ENCODE assay signal across 21 cellular contexts in the genomic region with DNA sequence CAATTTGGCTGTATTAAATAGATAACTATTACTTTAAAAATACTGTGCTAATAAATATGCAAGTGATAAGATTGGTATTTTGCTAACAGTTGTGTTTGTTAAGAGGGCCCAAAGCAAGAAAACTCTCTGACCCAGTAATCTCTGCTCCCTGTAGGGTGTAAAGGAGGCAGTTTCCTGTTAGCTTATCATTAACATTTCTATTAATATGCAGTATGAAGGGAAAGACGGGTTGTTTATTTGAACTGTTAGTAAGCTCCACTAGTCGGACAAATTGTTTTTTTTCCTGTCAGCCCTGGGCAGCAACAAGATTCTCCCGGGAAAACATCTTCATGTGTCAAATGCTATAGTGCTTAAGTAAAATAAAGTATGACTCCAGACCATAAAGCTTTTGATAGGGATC. TPM values are rescaled to one million over a fixed set of nuclear protein-coding genes. Genes with fewer than 3 reads are reported as not detected.
DNase-seq lines count a peak whose midpoint lies in the region; ATAC-seq and TF ChIP-seq lines count a peak whose summit lies in the region.
"Had no signal": no experiment of that assay in that cellular context is flagged by ENCODE, and none has a peak within 500 bp of the region (broad histone marks: within the 10 kb centered on the region; RNA-seq: fewer than 3 reads in every experiment).

No MANE protein-coding gene starts in this region.

- 41 to 54% (median 46%) methylated on average over 3 of the region's 3 CpGs for WGBS in adrenal gland, 4 donors

- intact Hi-C loops in left ventricle myocardium inferior (cut with micrococcal nuclease) (no loop called here), cardiac septum (cut with DNase I) (no loop called here), adrenal gland (cut with DNase I) (no loop called here), ascending aorta (cut with DNase I) (no loop called here)
- intact Hi-C loops in CD4-positive, alpha-beta memory T cell (cut with micrococcal nuclease): no loop called here

- CTCF ChIA-PET in WTC11 (lab: Charles Lee): interaction anchor here (0.7 to 1.9 kb wide), 7 partner anchors 17 to 262 kb away, joined by 3 to 5 read pairs (median 3); no protein-coding TSS in a partner anchor
- CTCF ChIA-PET in CD4-positive, alpha-beta memory T cell (lab: Charles Lee; ENCODE audit: partially characterized antibody): interaction anchor here (1.0 to 1.2 kb wide), 2 partner anchors 9 to 35 kb away, joined by 3 read pairs; no protein-coding TSS in a partner anchor

- peaks cover 7% of the 10 kb centered on the region for H3K9me3 Mint-ChIP-seq in WTC11
- H3K9me3 Mint-ChIP-seq in CD4-positive, alpha-beta memory T cell: no peaks in the 10 kb centered on the region
- H3K9me3 Mint-ChIP-seq: activated CD4-positive, alpha-beta memory T cell treated with anti-CD3 and anti-CD28 coated beads for 36 hours; effector memory CD8-positive, alpha-beta T cell had no signal

- H3K4me3 Mint-ChIP-seq in WTC11: peak overlapping the region; percentile 24
- no peak overlapping the region for H3K4me3 Mint-ChIP-seq in CD4-positive, alpha-beta memory T cell
- H3K4me3 Mint-ChIP-seq: activated CD4-positive, alpha-beta memory T cell treated with anti-CD3 and anti-CD28 coated beads for 36 hours; effector memory CD8-positive, alpha-beta T cell; nephron had no signal

- ATAC-seq in WTC11: peak; percentile 72
- ATAC-seq: effector memory CD8-positive, alpha-beta T cell; GM12878 had no signal

- peaks cover 20% of the 10 kb centered on the region for H3K36me3 Mint-ChIP-seq in WTC11
- peaks cover 10 to 20% of the 10 kb centered on the region in 2 donors for H3K36me3 Mint-ChIP-seq in CD4-positive, alpha-beta memory T cell

- H3K9me3 ChIP-seq in left ventricle myocardium inferior (replicated peaks): no peaks in the 10 kb centered on the region
- no peaks in the 10 kb centered on the region for H3K9me3 ChIP-seq in adrenal gland (replicated peaks in 1 of 3)
- H3K9me3 ChIP-seq in CD4-positive, alpha-beta memory T cell (ENCODE audit: control insufficient read depth in 1 of 2, low read length in 2 of 2): no peaks in the 10 kb centered on the region
- H3K9me3 ChIP-seq in ascending aorta: no peaks in the 10 kb centered on the region
- H3K9me3 ChIP-seq: heart right ventricle, upper lobe of left lung had no signal

- peaks cover 31% of the 10 kb centered on the region for H3K4me1 Mint-ChIP-seq in WTC11
- peaks cover 16 to 23% (median 18%) of the 10 kb centered on the region in 4 donors for H3K4me1 Mint-ChIP-seq in CD4-positive, alpha-beta memory T cell

- no peak overlapping the region for H3K4me3 ChIP-seq in left ventricle myocardium inferior
- no peak overlapping the region for H3K4me3 ChIP-seq in adrenal gland
- no peak overlapping the region for H3K4me3 ChIP-seq in CD4-positive, alpha-beta memory T cell (ENCODE audit: low read length in 2 of 2)
- H3K4me3 ChIP-seq in ascending aorta: no peak overlapping the region
- H3K4me3 ChIP-seq: GM12878, heart right ventricle, upper lobe of left lung had no signal

- DNase-seq in left ventricle myocardium inferior: no peak
- DNase-seq in cardiac septum (ENCODE audit: low spot score): no peak
- DNase-seq in WTC11 (ENCODE audit: low spot score): no peak
- peak; percentile 11 for DNase-seq in iPS-NIHi7 (ENCODE audit: extremely low spot score)
- DNase-seq in adrenal gland: no peak
- no peak for DNase-seq in NCI-H2029 (lab: John Stamatoyannopoulos, UW)
- no peak for DNase-seq in CD4-positive, alpha-beta memory T cell
- DNase-seq in ascending aorta (ENCODE audit: low spot score in 2 of 2): no peak
- DNase-seq: activated CD4-positive, alpha-beta memory T cell treated with anti-CD3 and anti-CD28 coated beads for 36 hours; aorta; effector memory CD8-positive, alpha-beta T cell; heart right ventricle; islet precursor cell; NCI-H1417 treated with DMSO at 0.1 percent for 48 hours; NCI-H526; posterior cingulate gyrus; T-helper 1 cell; upper lobe of left lung had no signal

- H3K27me3 ChIP-seq in left ventricle myocardium inferior (ENCODE audit: low read depth): no peaks in the 10 kb centered on the region
- no peaks in the 10 kb centered on the region for H3K27me3 ChIP-seq in adrenal gland
- H3K27me3 ChIP-seq in CD4-positive, alpha-beta memory T cell (ENCODE audit: insufficient read depth, low read length): no peaks in the 10 kb centered on the region
- no peaks in the 10 kb centered on the region for H3K27me3 ChIP-seq in ascending aorta
- H3K27me3 ChIP-seq: heart right ventricle, upper lobe of left lung had no signal

- H3K36me3 ChIP-seq in left ventricle myocardium inferior: peaks cover 16% of the 10 kb centered on the region
- peaks cover 0 to 3% of the 10 kb centered on the region in 2 donors for H3K36me3 ChIP-seq in adrenal gland (replicated peaks in 1 of 2)
- H3K36me3 ChIP-seq in CD4-positive, alpha-beta memory T cell (ENCODE audit: insufficient read depth, low read length): no peaks in the 10 kb centered on the region
- no peaks in the 10 kb centered on the region for H3K36me3 ChIP-seq in ascending aorta

- no peak for TF ChIP-seq POLR2A in adrenal gland (IDR thresholded peaks at IDR 0.05)

- no peaks in the 10 kb centered on the region for H3K27me3 Mint-ChIP-seq in WTC11 (ENCODE audit: low read depth)
- no peaks in the 10 kb centered on the region for H3K27me3 Mint-ChIP-seq in CD4-positive, alpha-beta memory T cell
- H3K27me3 Mint-ChIP-seq: activated CD4-positive, alpha-beta memory T cell treated with anti-CD3 and anti-CD28 coated beads for 36 hours; effector memory CD8-positive, alpha-beta T cell had no signal

- H3K4me1 ChIP-seq in left ventricle myocardium inferior (peaks cover 28% of the 10 kb centered on the region), adrenal gland (replicated peaks in 1 of 2) (peaks cover 0 to 23% of the 10 kb centered on the region in 2 donors), ascending aorta (peaks cover 0 to 3% of the 10 kb centered on the region in 2 donors)
- H3K4me1 ChIP-seq in CD4-positive, alpha-beta memory T cell (ENCODE audit: insufficient read depth, low read length): peaks cover 5% of the 10 kb centered on the region

- no peak for TF ChIP-seq CTCF in left ventricle myocardium inferior (IDR thresholded peaks at IDR 0.05; ENCODE audit: borderline replicate concordance)
- TF ChIP-seq CTCF in WTC11 (IDR thresholded peaks at IDR 0.05): no peak
- no peak for TF ChIP-seq CTCF in adrenal gland (IDR thresholded peaks at IDR 0.05)
- TF ChIP-seq CTCF in ascending aorta (IDR thresholded peaks at IDR 0.05): no peak

- POLR2A ChIA-PET in WTC11 (lab: Charles Lee): no interaction called here
- POLR2A ChIA-PET in CD4-positive, alpha-beta memory T cell (lab: Charles Lee; ENCODE audit: partially characterized antibody): no interaction called here

- H3K27ac ChIP-seq in left ventricle myocardium inferior (replicated peaks) (peak overlapping the region; percentile 7), adrenal gland (no peak overlapping the region), ascending aorta (no peak overlapping the region)
- no peak overlapping the region for H3K27ac ChIP-seq in CD4-positive, alpha-beta memory T cell (ENCODE audit: low read depth, low read length)
- H3K27ac ChIP-seq: upper lobe of left lung, VCaP had no signal

- no peak overlapping the region for H3K27ac Mint-ChIP-seq in WTC11
- H3K27ac Mint-ChIP-seq in CD4-positive, alpha-beta memory T cell: no peak overlapping the region
- H3K27ac Mint-ChIP-seq: activated CD4-positive, alpha-beta memory T cell treated with anti-CD3 and anti-CD28 coated beads for 36 hours; effector memory CD8-positive, alpha-beta T cell had no signal

TF ChIP-seq in WTC11, 78 proteins besides CTCF, POLR2A, EP300 and RAD21 (continues in another document):
- no peak for TF ChIP-seq USF1 (CRISPR knock-in tag; IDR thresholded peaks at IDR 0.05)
- TF ChIP-seq, protein P1, sequence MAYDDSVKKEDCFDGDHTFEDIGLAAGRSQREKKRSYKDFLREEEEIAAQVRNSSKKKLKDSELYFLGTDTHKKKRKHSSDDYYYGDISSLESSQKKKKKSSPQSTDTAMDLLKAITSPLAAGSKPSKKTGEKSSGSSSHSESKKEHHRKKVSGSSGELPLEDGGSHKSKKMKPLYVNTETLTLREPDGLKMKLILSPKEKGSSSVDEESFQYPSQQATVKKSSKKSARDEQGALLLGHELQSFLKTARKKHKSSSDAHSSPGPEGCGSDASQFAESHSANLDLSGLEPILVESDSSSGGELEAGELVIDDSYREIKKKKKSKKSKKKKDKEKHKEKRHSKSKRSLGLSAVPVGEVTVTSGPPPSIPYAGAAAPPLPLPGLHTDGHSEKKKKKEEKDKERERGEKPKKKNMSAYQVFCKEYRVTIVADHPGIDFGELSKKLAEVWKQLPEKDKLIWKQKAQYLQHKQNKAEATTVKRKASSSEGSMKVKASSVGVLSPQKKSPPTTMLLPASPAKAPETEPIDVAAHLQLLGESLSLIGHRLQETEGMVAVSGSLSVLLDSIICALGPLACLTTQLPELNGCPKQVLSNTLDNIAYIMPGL (CRISPR knock-in tag; IDR thresholded peaks at IDR 0.05): no peak

RNA-seq across cellular contexts. Expression of gene ERP44, which starts 35.6 kb away (rescaled TPM):
- 15.6 TPM for total RNA-seq in left ventricle myocardium inferior
- 14.8 TPM for total RNA-seq in cardiac septum
- 13.2 to 14.1 TPM (median 13.7 TPM) in 3 replicates for total RNA-seq in WTC11 (2021)
- total RNA-seq in adrenal gland: 10 to 100 TPM; 12.9 to 27.4 (median 19.3) TPM
- polyA plus RNA-seq in adrenal gland: 10 to 100 TPM; 14.2 to 43.7 (median 23.8) TPM
- total RNA-seq in CD4-positive, alpha-beta memory T cell: 10 to 100 TPM; 16.5 to 17.0 TPM
- 10 to 100 TPM; 35.6 to 44.7 TPM for polyA plus RNA-seq in CD4-positive, alpha-beta memory T cell
- 10.7 TPM for total RNA-seq in ascending aorta

RNA-seq across cellular contexts. Expression of gene INVS, which starts 35.9 kb away (rescaled TPM):
- total RNA-seq in left ventricle myocardium inferior: 6.7 TPM
- 10.6 TPM for total RNA-seq in cardiac septum
- total RNA-seq in WTC11 (2021): 8.1 to 9.9 TPM (median 8.6 TPM) in 3 replicates
- 10 to 100 TPM; 16.5 to 47.7 (median 27.7) TPM for total RNA-seq in adrenal gland
- 10 to 100 TPM in 1 of 3 donors, 1 to 10 TPM in 2; 6.4 to 13.5 (median 7.7) TPM for polyA plus RNA-seq in adrenal gland
- 10 to 100 TPM; 17.6 to 22.9 TPM for total RNA-seq in CD4-positive, alpha-beta memory T cell
- 1 to 10 TPM; 6.5 to 9.0 TPM for polyA plus RNA-seq in CD4-positive, alpha-beta memory T cell
- total RNA-seq in ascending aorta: 8.5 TPM
